In genomic region chr19:41230067-41230857, GRCh38 we compare ENCODE assay signal across 18 cellular contexts. TPM values are rescaled to one million over a fixed set of nuclear protein-coding genes. Genes with fewer than 3 reads are reported as not detected.
DNase-seq lines count a peak whose midpoint lies in the region; ATAC-seq, FAIRE-seq and TF ChIP-seq lines count a peak whose summit lies in the region.
"Had no signal": no experiment of that assay in that cellular context is flagged by ENCODE, and none has a peak within 500 bp of the region (broad histone marks: within the 10 kb centered on the region; RNA-seq: fewer than 3 reads in every experiment).

No MANE protein-coding gene starts in this region.

- no peak overlapping the region for H3K4me3 ChIP-seq in ACC112 (ENCODE audit: low read depth, low read length)
- no peak overlapping the region for H3K4me3 ChIP-seq in K562
- H3K4me3 ChIP-seq in mesenchymal stem cell (ENCODE audit: insufficient read depth in 1 of 2, low read depth in 1 of 2, low read length in 2 of 2) = no peak overlapping the region
- H3K4me3 ChIP-seq in upper lobe of right lung = no peak overlapping the region
- no peak overlapping the region for H3K4me3 ChIP-seq in mesendoderm (ENCODE audit: low read length)

- H3K27ac ChIP-seq in ACC112 (ENCODE audit: low read depth, low read length) = peak overlapping the region; percentile 47; the same call in 1 of the 2 replicates
- H3K27ac ChIP-seq in K562 (ENCODE audit: extremely low read depth, low read depth, low read length) = no peak overlapping the region
- H3K27ac ChIP-seq in mesenchymal stem cell (ENCODE audit: low read length, poor library complexity, severe bottlenecking) = no peak overlapping the region
- no peak overlapping the region for H3K27ac ChIP-seq in upper lobe of right lung
- no peak overlapping the region for H3K27ac ChIP-seq in mesendoderm (ENCODE audit: low read depth, low read length)
- H3K27ac ChIP-seq: HL-60 had no signal

- in situ Hi-C loops in K562 (cut with MboI) = no loop called here

- peak overlapping the region; percentile 11 to 14 for H2BK12ac ChIP-seq in mesenchymal stem cell (ENCODE audit: low read length in 2 of 2)

- peak overlapping the region in 1 of 2 experiments; percentile 14 for H3K14ac ChIP-seq in mesenchymal stem cell (ENCODE audit: low read length in 2 of 2)

- H3K4me1 ChIP-seq in ACC112 (ENCODE audit: control insufficient read depth, insufficient read depth, low read length, unreplicated experiment) (peaks cover 22% of the 10 kb centered on the region), K562 (replicated peaks in 1 of 2; ENCODE audit: control insufficient read depth in 2 of 2, insufficient read depth in 2 of 2, low read length in 2 of 2) (peaks cover 17 to 21% of the 10 kb centered on the region in 2 experiments), mesenchymal stem cell (ENCODE audit: control insufficient read depth, insufficient read depth, low read depth, low read length) (peaks cover 19% of the 10 kb centered on the region), upper lobe of right lung (peaks cover 14% of the 10 kb centered on the region), mesendoderm (ENCODE audit: control insufficient read depth, low read depth, low read length) (peaks cover 8% of the 10 kb centered on the region)

- no peaks in the 10 kb centered on the region for H3K9me1 ChIP-seq in K562 (ENCODE audit: control insufficient read depth, insufficient read depth, low read length)

- POLR2A ChIA-PET in K562 (lab: Yijun Ruan, JAX) = no interaction called here

- H3K23ac ChIP-seq in mesenchymal stem cell (ENCODE audit: low read length in 2 of 2) (no peak overlapping the region), mesendoderm (ENCODE audit: low read length) (no peak overlapping the region)

- no peak overlapping the region for H2AK5ac ChIP-seq in mesenchymal stem cell (ENCODE audit: low read length, severe bottlenecking)
- H2AK5ac ChIP-seq in mesendoderm (ENCODE audit: low read length) = no peak overlapping the region

- no peak overlapping the region for H3K9ac ChIP-seq in K562 (ENCODE audit: insufficient read depth in 1 of 2, low read depth in 2 of 2, low read length in 2 of 2)
- H3K9ac ChIP-seq in mesenchymal stem cell (ENCODE audit: low read length) = peak overlapping the region; percentile 3
- no peak overlapping the region for H3K9ac ChIP-seq in mesendoderm (ENCODE audit: low read length)

- H3K27me3 ChIP-seq in ACC112 (ENCODE audit: insufficient read depth, low read length) (no peaks in the 10 kb centered on the region), K562 (ENCODE audit: control insufficient read depth in 2 of 2, insufficient read depth in 2 of 2, low read length in 2 of 2) (no peaks in the 10 kb centered on the region; a peak in 1 of 5 replicates), mesenchymal stem cell (ENCODE audit: control insufficient read depth in 1 of 2, insufficient read depth in 1 of 2, low read length in 2 of 2) (no peaks in the 10 kb centered on the region), upper lobe of right lung (no peaks in the 10 kb centered on the region), mesendoderm (ENCODE audit: insufficient read depth, low read length, poor library complexity) (no peaks in the 10 kb centered on the region)

- H3K79me1 ChIP-seq in mesenchymal stem cell (replicated peaks; ENCODE audit: low read length, poor library complexity, severe bottlenecking) (peaks cover 19% of the 10 kb centered on the region), mesendoderm (ENCODE audit: low read length) (no peaks in the 10 kb centered on the region)

- ATAC-seq in K562 (no peak), upper lobe of right lung (no peak), GM21528 (IDR thresholded peaks at IDR 0.05; ENCODE audit: low FRiP score, unreplicated experiment) (no peak)
- ATAC-seq: PC-3 had no signal

- peaks cover 35% of the 10 kb centered on the region; the same call in 1 of the 2 replicates for H3K36me3 ChIP-seq in ACC112 (ENCODE audit: insufficient read depth, low read length)
- H3K36me3 ChIP-seq in K562 (ENCODE audit: control insufficient read depth, insufficient read depth, low read length) = no peaks in the 10 kb centered on the region
- peaks cover 61 to 71% of the 10 kb centered on the region in 2 experiments for H3K36me3 ChIP-seq in mesenchymal stem cell (ENCODE audit: control insufficient read depth in 1 of 2, insufficient read depth in 2 of 2, low read depth in 1 of 2, low read length in 2 of 2)
- H3K36me3 ChIP-seq in upper lobe of right lung = peaks cover 3% of the 10 kb centered on the region
- H3K36me3 ChIP-seq in mesendoderm (ENCODE audit: control insufficient read depth, insufficient read depth, low read length) = no peaks in the 10 kb centered on the region

- no peak overlapping the region for H3K56ac ChIP-seq in mesendoderm (ENCODE audit: low read length)

- CTCF ChIA-PET in K562 (lab: Yijun Ruan, JAX; ENCODE audit: low intra/inter-chr PET ratio) = no interaction called here

- H4K20me1 ChIP-seq in K562 (replicated peaks; ENCODE audit: control insufficient read depth, insufficient read depth, low read length) = no peaks in the 10 kb centered on the region

- TF ChIP-seq RAD21 in K562 (CRISPR knock-in tag; conservative IDR thresholded peaks at IDR 0.05 in 1 of 2, IDR thresholded peaks at IDR 0.05 in 1 of 2) = no peak

- no peak for DNase-seq in HTR-8/SVneo (ENCODE audit: insufficient read length, low spot score)
- no peak for DNase-seq in K562 (ENCODE audit: extremely low read depth in 1 of 4, low spot score in 3 of 4)
- peak; percentile 16 for DNase-seq in mesenchymal stem cell
- no peak for DNase-seq in upper lobe of right lung
- no peak for DNase-seq in D721Med (ENCODE audit: insufficient read length, low spot score)
- DNase-seq in mesendoderm = no peak
- DNase-seq: GF-D8, H7, KBM-7, NCI-H1436 treated with DMSO at 0.1 percent for 48 hours, NCI-H2029 treated with DMSO at 0.1 percent for 48 hours, NCI-H2171 treated with DMSO at 0.1 percent for 48 hours, NCI-H446 treated with DMSO at 0.1 percent for 48 hours, NCI-H774 had no signal

- no peaks in the 10 kb centered on the region for H3K9me3 ChIP-seq in K562 (replicated peaks; ENCODE audit: control insufficient read depth, insufficient read depth, low read depth, low read length)
- no peaks in the 10 kb centered on the region for H3K9me3 ChIP-seq in mesenchymal stem cell (ENCODE audit: control insufficient read depth, low read length)
- H3K9me3 ChIP-seq in upper lobe of right lung = no peaks in the 10 kb centered on the region

- H4K91ac ChIP-seq in mesenchymal stem cell (ENCODE audit: low read length) = peak overlapping the region; percentile 34

- H2BK5ac ChIP-seq in mesenchymal stem cell (ENCODE audit: low read depth, low read length, poor library complexity, severe bottlenecking) = no peak overlapping the region
- H2BK5ac ChIP-seq in mesendoderm (ENCODE audit: low read length) = no peak overlapping the region

- H3K4ac ChIP-seq in mesenchymal stem cell (ENCODE audit: low read depth in 1 of 2, low read length in 2 of 2) = no peak overlapping the region
- H3K4ac ChIP-seq in mesendoderm (ENCODE audit: low read depth, low read length) = no peak overlapping the region

- FAIRE-seq in HTR-8/SVneo (lab: Jason Lieb, UNC) (peak; percentile 97), K562 (lab: Jason Lieb, UNC) (peak; percentile 26), D721Med (lab: Jason Lieb, UNC) (no peak)

- intact Hi-C loops in K562 (cut with micrococcal nuclease) (no loop called here), upper lobe of right lung (cut with DNase I) (no loop called here)

- TF ChIP-seq CTCF in K562 (IDR thresholded peaks at IDR 0.05 in 2 of 3, conservative IDR thresholded peaks at IDR 0.05 in 1 of 3; ENCODE audit: insufficient read depth in 2 of 3, low read depth in 1 of 3, low read length in 3 of 3) (no peak), upper lobe of right lung (IDR thresholded peaks at IDR 0.05) (no peak), D721Med (IDR thresholded peaks at IDR 0.05; ENCODE audit: insufficient read depth, missing control alignments) (no peak)

- TF ChIP-seq EP300 in K562 (IDR thresholded peaks at IDR 0.05; ENCODE audit: low read length) = no peak

- H2BK15ac ChIP-seq in mesenchymal stem cell (ENCODE audit: low read depth, poor library complexity, severe bottlenecking) = no peak overlapping the region
- no peak overlapping the region for H2BK15ac ChIP-seq in mesendoderm (replicated peaks; ENCODE audit: low read depth)

- TF ChIP-seq POLR2A in K562 (conservative IDR thresholded peaks at IDR 0.05) = no peak

- H4K5ac ChIP-seq in mesendoderm (ENCODE audit: low read length) = no peak overlapping the region

- H3K4me2 ChIP-seq in K562 (ENCODE audit: insufficient read depth, low read length) (no peak overlapping the region), mesenchymal stem cell (ENCODE audit: low read length, poor library complexity, severe bottlenecking) (no peak overlapping the region), mesendoderm (ENCODE audit: low read length) (no peak overlapping the region)

- H3K79me2 ChIP-seq in ACC112 (ENCODE audit: control insufficient read depth, insufficient read depth, low read length, unreplicated experiment) = peaks cover 25% of the 10 kb centered on the region
- no peaks in the 10 kb centered on the region for H3K79me2 ChIP-seq in K562 (ENCODE audit: control insufficient read depth, insufficient read depth, low read length)
- H3K79me2 ChIP-seq in mesendoderm (ENCODE audit: control insufficient read depth, insufficient read depth, low read length) = no peaks in the 10 kb centered on the region

- BruUV-seq in K562 (replicated peaks; lab: Mats Ljungman, UMichigan) = no TSS peak

- H2BK120ac ChIP-seq in mesenchymal stem cell (ENCODE audit: low read depth, low read length) (no peak overlapping the region), mesendoderm (ENCODE audit: low read depth, low read length) (no peak overlapping the region)

- H2AFZ ChIP-seq in ACC112 (ENCODE audit: low read length, unreplicated experiment) (no peak overlapping the region), K562 (ENCODE audit: low read depth, low read length) (no peak overlapping the region), mesenchymal stem cell (ENCODE audit: low read depth, low read length) (no peak overlapping the region)

- H4K8ac ChIP-seq in mesenchymal stem cell (ENCODE audit: low read length) (peak overlapping the region; percentile 59), mesendoderm (ENCODE audit: low read depth, low read length) (no peak overlapping the region)

- peak overlapping the region; percentile 8 to 44 for H3K18ac ChIP-seq in mesenchymal stem cell (ENCODE audit: low read depth in 1 of 2, low read length in 2 of 2)
- no peak overlapping the region for H3K18ac ChIP-seq in mesendoderm (ENCODE audit: low read length)

- WGBS in K562 (ENCODE audit: insufficient coverage, low coverage, missing lambda C conversion rate) = 87% methylated on average over 3 of the region's 3 CpGs
- 97% methylated on average over 2 of the region's 3 CpGs for WGBS in mesenchymal stem cell
- WGBS in mesendoderm (ENCODE audit: extremely low coverage, insufficient coverage, low lambda C conversion rate) = no CpG with 5 or more reads among the region's 3 CpGs

RNA-seq across cellular contexts. Expression of gene AXL, which starts 11.2 kb away (rescaled TPM):
- 5.6 and 26.9 TPM in 2 replicates for total RNA-seq in K562 (2011; cell fraction: chromatin; rRNA removed; ENCODE audit: low replicate concordance)
- total RNA-seq in K562 (2011; cell fraction: nucleolus; rRNA removed) = 15.1 and 31.7 TPM in 2 replicates
- total RNA-seq in K562 (2011; cell fraction: nucleoplasm; rRNA removed) = 14.5 and 18.9 TPM in 2 replicates
- total RNA-seq in K562 (2014; rRNA removed) (1.6 and 2.6 TPM in 2 replicates), K562 (2014; rRNA removed; fragmentation: Illumina TruSeq; extraction: Trizol) (1.2 and 1.4 TPM in 2 replicates), K562 (2015; rRNA removed; fragmentation: Illumina TruSeq; extraction: Trizol) (0.79 and 0.80 TPM in 2 replicates), K562 (2021) (3.0 and 3.4 TPM in 2 replicates), upper lobe of right lung (59.1 TPM)
- polyA plus RNA-seq in K562 (2011; rRNA removed) (6.0 and 6.6 TPM in 2 replicates), K562 (2014; fragmentation: Illumina TruSeq; extraction: Trizol) (1.6 and 2.0 TPM in 2 replicates), K562 (2014; fragmentation: Nextera tagmentation; extraction: Ambion mirVana) (1 to 10 TPM; 1.9 to 2.0 TPM), K562 (2014; rRNA removed) (1.1 and 1.2 TPM in 2 replicates)
- 5.2 and 17.6 TPM in 2 replicates for polyA plus RNA-seq in K562 (2011; cell fraction: cytosol; rRNA removed)
- 3.2 and 12.0 TPM in 2 replicates for polyA plus RNA-seq in K562 (2011; cell fraction: nucleus; rRNA removed)
- 1.4 and 3.0 TPM in 2 replicates for polyA plus RNA-seq in K562 (2012)
- polyA minus RNA-seq in K562 (2011; rRNA and poly(A)+ RNA removed) = 20.1 and 36.0 TPM in 2 replicates
- 21.2 and 32.5 TPM in 2 replicates for polyA minus RNA-seq in K562 (2011; cell fraction: cytosol; rRNA and poly(A)+ RNA removed)
- polyA minus RNA-seq in K562 (2011; cell fraction: nucleus; rRNA and poly(A)+ RNA removed) = 4.9 and 8.2 TPM in 2 replicates
- 91.5 TPM for polyA plus RNA-seq in mesenchymal stem cell (2013, experiment 1 of 2)
- 89.9 TPM for polyA plus RNA-seq in mesenchymal stem cell (2013, experiment 2 of 2)
- polyA plus RNA-seq in mesendoderm (2013, experiment 1 of 2) = 17.2 TPM
- polyA plus RNA-seq in mesendoderm (2013, experiment 2 of 2) = 18.3 TPM

RNA-seq across cellular contexts. Expression of gene HNRNPUL1, which starts 33.9 kb away (rescaled TPM):
- 232 and 237 TPM in 2 replicates for total RNA-seq in K562 (2011; cell fraction: chromatin; rRNA removed; ENCODE audit: low replicate concordance)
- 95.1 and 105 TPM in 2 replicates for total RNA-seq in K562 (2011; cell fraction: nucleolus; rRNA removed)
- total RNA-seq in K562 (2011; cell fraction: nucleoplasm; rRNA removed) = 117 and 149 TPM in 2 replicates
- total RNA-seq in K562 (2014; rRNA removed) = 85.0 and 99.3 TPM in 2 replicates
- total RNA-seq in K562 (2014; rRNA removed; fragmentation: Illumina TruSeq; extraction: Trizol) = 69.9 and 78.2 TPM in 2 replicates
- 85.9 and 88.7 TPM in 2 replicates for total RNA-seq in K562 (2015; rRNA removed; fragmentation: Illumina TruSeq; extraction: Trizol)
- total RNA-seq in K562 (2021) = 196 and 211 TPM in 2 replicates
- 39.2 and 59.3 TPM in 2 replicates for polyA plus RNA-seq in K562 (2011; rRNA removed)
- 36.1 and 60.0 TPM in 2 replicates for polyA plus RNA-seq in K562 (2011; cell fraction: cytosol; rRNA removed)
- polyA plus RNA-seq in K562 (2011; cell fraction: nucleus; rRNA removed) = 43.7 and 55.9 TPM in 2 replicates
- 121 and 132 TPM in 2 replicates for polyA plus RNA-seq in K562 (2012)
- 138 and 160 TPM in 2 replicates for polyA plus RNA-seq in K562 (2014; fragmentation: Illumina TruSeq; extraction: Trizol)
- 1 to 10 TPM; 7.3 to 9.4 TPM for polyA plus RNA-seq in K562 (2014; fragmentation: Nextera tagmentation; extraction: Ambion mirVana)
- 93.8 and 107 TPM in 2 replicates for polyA plus RNA-seq in K562 (2014; rRNA removed)
- 53.3 and 64.4 TPM in 2 replicates for polyA minus RNA-seq in K562 (2011; rRNA and poly(A)+ RNA removed)
- 50.4 and 56.1 TPM in 2 replicates for polyA minus RNA-seq in K562 (2011; cell fraction: cytosol; rRNA and poly(A)+ RNA removed)
- polyA minus RNA-seq in K562 (2011; cell fraction: nucleus; rRNA and poly(A)+ RNA removed) = 40.3 and 68.6 TPM in 2 replicates
- 178 TPM for polyA plus RNA-seq in mesenchymal stem cell (2013, experiment 1 of 2)
- 179 TPM for polyA plus RNA-seq in mesenchymal stem cell (2013, experiment 2 of 2)
- total RNA-seq in upper lobe of right lung = 171 TPM
- 241 TPM for polyA plus RNA-seq in mesendoderm (2013, experiment 1 of 2)
- 240 TPM for polyA plus RNA-seq in mesendoderm (2013, experiment 2 of 2)

RNA-seq across cellular contexts. Expression of gene CYP2S1, which starts 37.2 kb away (rescaled TPM):
- 0.90 and 1.3 TPM in 2 replicates for total RNA-seq in K562 (2011; cell fraction: chromatin; rRNA removed; ENCODE audit: low replicate concordance)
- total RNA-seq in K562 (2011; cell fraction: nucleolus; rRNA removed) = 2.0 TPM in 2 replicates
- total RNA-seq in K562 (2011; cell fraction: nucleoplasm; rRNA removed) = 1.0 and 1.5 TPM in 2 replicates
- 0.41 and 2.7 TPM in 2 replicates for total RNA-seq in K562 (2014; rRNA removed)
- 0.13 and 0.18 TPM in 2 replicates for total RNA-seq in K562 (2014; rRNA removed; fragmentation: Illumina TruSeq; extraction: Trizol)
- total RNA-seq in K562 (2015; rRNA removed; fragmentation: Illumina TruSeq; extraction: Trizol) = 0.07 and 0.15 TPM in 2 replicates
- 1.9 and 2.6 TPM in 2 replicates for total RNA-seq in K562 (2021)
- polyA plus RNA-seq in K562 (2011; rRNA removed) = 0.46 and 0.60 TPM in 2 replicates
- polyA plus RNA-seq in K562 (2011; cell fraction: cytosol; rRNA removed) = 0.37 and 0.95 TPM in 2 replicates
- 0.97 and 4.3 TPM in 2 replicates for polyA plus RNA-seq in K562 (2011; cell fraction: nucleus; rRNA removed)
- polyA plus RNA-seq in K562 (2012) = 1.1 and 2.8 TPM in 2 replicates
- 0.71 and 0.79 TPM in 2 replicates for polyA plus RNA-seq in K562 (2014; fragmentation: Illumina TruSeq; extraction: Trizol)
- under 1 TPM; 0.13 to 0.20 TPM for polyA plus RNA-seq in K562 (2014; fragmentation: Nextera tagmentation; extraction: Ambion mirVana)
- 0.48 and 0.77 TPM in 2 replicates for polyA plus RNA-seq in K562 (2014; rRNA removed)
- 0.33 and 0.42 TPM in 2 replicates for polyA minus RNA-seq in K562 (2011; rRNA and poly(A)+ RNA removed)
- 0.76 and 1.5 TPM in 2 replicates for polyA minus RNA-seq in K562 (2011; cell fraction: cytosol; rRNA and poly(A)+ RNA removed)
- 0.22 and 0.27 TPM in 2 replicates for polyA minus RNA-seq in K562 (2011; cell fraction: nucleus; rRNA and poly(A)+ RNA removed)
- polyA plus RNA-seq in mesenchymal stem cell (2013, experiment 1 of 2) = 19.0 TPM
- 18.5 TPM for polyA plus RNA-seq in mesenchymal stem cell (2013, experiment 2 of 2)
- 11.1 TPM for total RNA-seq in upper lobe of right lung
- 134 TPM for polyA plus RNA-seq in mesendoderm (2013, experiment 1 of 2)
- polyA plus RNA-seq in mesendoderm (2013, experiment 2 of 2) = 137 TPM
